ENCODE assay signal across 8 cellular contexts in genomic region chr12:43805149-43805856, GRCh38. TPM values are rescaled to one million over a fixed set of nuclear protein-coding genes. Genes with fewer than 3 reads are reported as not detected.
DNase-seq lines count a peak whose midpoint lies in the region; ATAC-seq and TF ChIP-seq lines count a peak whose summit lies in the region.

No MANE protein-coding gene starts in this region.

- H3K9ac ChIP-seq in neural cell (ENCODE audit: low read length) = peak overlapping the region; percentile 90

- TF ChIP-seq EP300 in neural cell (conservative IDR thresholded peaks at IDR 0.05; ENCODE audit: poor library complexity, severe bottlenecking) = no peak

- CTCF ChIA-PET in BJ (lab: Yijun Ruan, JAX) = interaction anchor here (0.6 to 2.9 kb wide), 13 partner anchors 9 to 1338 kb away, joined by 3 to 13 read pairs (median 3); no protein-coding TSS in a partner anchor

- H3K27me3 ChIP-seq in BJ (ENCODE audit: control insufficient read depth, insufficient read depth, low read length) (no peaks in the 10 kb centered on the region), neural cell (ENCODE audit: insufficient read depth, low read depth, low read length) (no peaks in the 10 kb centered on the region)

- POLR2A ChIA-PET in BJ (lab: Charles Lee) = interaction anchor here (1.2 kb wide), 1 partner anchor 77 kb away, joined by 4 read pairs; no protein-coding TSS in a partner anchor

- TF ChIP-seq CTCF in BJ (IDR thresholded peaks at IDR 0.05; ENCODE audit: insufficient read depth, low read depth, low read length) (no peak), epithelial cell of proximal tubule (conservative IDR thresholded peaks at IDR 0.05; ENCODE audit: low read depth, low read length) (no peak), neural cell (IDR thresholded peaks at IDR 0.05; ENCODE audit: poor library complexity, severe bottlenecking) (no peak)

- H3K27ac ChIP-seq in neural cell (ENCODE audit: low read length) = peak overlapping the region; percentile 93

- peak overlapping the region; percentile 87 for H3K4me3 ChIP-seq in BJ (ENCODE audit: low read depth, low read length)
- H3K4me3 ChIP-seq in epithelial cell of proximal tubule (ENCODE audit: low read depth, low read length) = peak overlapping the region; percentile 92
- H3K4me3 ChIP-seq in neural cell (ENCODE audit: low read length) = peak overlapping the region; percentile 76

- TF ChIP-seq RAD21 in neural cell (conservative IDR thresholded peaks at IDR 0.05) = no peak

- peak overlapping the region; percentile 88 for H3K4me2 ChIP-seq in neural cell (ENCODE audit: low read length)

- no peaks in the 10 kb centered on the region for H3K9me3 ChIP-seq in neural cell (ENCODE audit: low read length)

- H3F3A ChIP-seq in neural cell (ENCODE audit: insufficient read depth, low read length, poor library complexity, severe bottlenecking) = no peaks in the 10 kb centered on the region

- no peaks in the 10 kb centered on the region for H4K20me1 ChIP-seq in neural cell (ENCODE audit: insufficient read depth)

- ATAC-seq in GM19395 (IDR thresholded peaks at IDR 0.05; ENCODE audit: unreplicated experiment) = peak; percentile 34

- in situ Hi-C loops in SK-MEL-5 (cut with HindIII; ENCODE audit: low pct_unique_long_range_greater_than_20kb, low sequenced_read_pairs) = no loop called here

- H3K79me2 ChIP-seq in neural cell (replicated peaks; ENCODE audit: insufficient read depth, low read length) = peaks cover 26% of the 10 kb centered on the region

- peak overlapping the region; percentile 36 for H2AFZ ChIP-seq in neural cell (ENCODE audit: low read depth, low read length)

- DNase-seq in BJ (ENCODE audit: low read depth) (no peak), SK-MEL-5 (ENCODE audit: low read depth, low spot score) (peak; percentile 27), epithelial cell of proximal tubule (ENCODE audit: low read depth) (no peak), ecto neural progenitor cell (ENCODE audit: low spot score) (no peak), SIG-M5 (lab: John Stamatoyannopoulos, UW) (no peak)
- no peak for DNase-seq in stimulated activated CD4-positive, alpha-beta T cell treated with anti-CD3 and anti-CD28 coated beads, Interleukin-4, amount 100 ng/mL, for 1 hour

- no peaks in the 10 kb centered on the region for H3K36me3 ChIP-seq in BJ (ENCODE audit: control insufficient read depth, insufficient read depth, low read length)
- H3K36me3 ChIP-seq in neural cell (ENCODE audit: insufficient read depth, low read length) = no peaks in the 10 kb centered on the region

- no peaks in the 10 kb centered on the region for H3K9me2 ChIP-seq in neural cell (ENCODE audit: insufficient read depth, low read length)

TF ChIP-seq in neural cell, 6 proteins besides CTCF, POLR2A, EP300 and RAD21:
- TF ChIP-seq TAF1 (IDR thresholded peaks at IDR 0.05; ENCODE audit: low read depth) = no peak
- no peak for TF ChIP-seq REST (IDR thresholded peaks at IDR 0.05; ENCODE audit: borderline replicate concordance)
- TF ChIP-seq EZH2 (IDR thresholded peaks at IDR 0.05; ENCODE audit: borderline replicate concordance, insufficient read depth, low read length, poor library complexity, severe bottlenecking) = no peak
- TF ChIP-seq SMC3 (conservative IDR thresholded peaks at IDR 0.05; ENCODE audit: poor library complexity) = no peak
- TF ChIP-seq MXI1 (conservative IDR thresholded peaks at IDR 0.05; ENCODE audit: poor library complexity, severe bottlenecking) = no peak
- no peak for TF ChIP-seq POLR2AphosphoS5 (IDR thresholded peaks at IDR 0.05)

RNA-seq across cellular contexts. Expression of gene TWF1, which starts 0.8 kb away (rescaled TPM):
- 49.8 and 109 TPM in 2 replicates for polyA plus RNA-seq in BJ (2011; rRNA removed)
- polyA minus RNA-seq in BJ (2011; rRNA and poly(A)+ RNA removed) = 23.9 and 25.2 TPM in 2 replicates
- total RNA-seq in SK-MEL-5 (2014; rRNA removed; shearing (Covaris generic)) = 372 and 390 TPM in 2 replicates
- 167 and 196 TPM in 2 replicates for polyA plus RNA-seq in SK-MEL-5 (2015; cell fraction: cytosol; rRNA removed)
- 100 and 125 TPM in 2 replicates for polyA plus RNA-seq in SK-MEL-5 (2015; cell fraction: nucleus; rRNA removed)
- 99.3 and 112 TPM in 2 replicates for total RNA-seq in epithelial cell of proximal tubule
- polyA plus RNA-seq in neural cell = 96.2 and 97.2 TPM in 2 replicates
- 104 and 111 TPM in 2 replicates for polyA minus RNA-seq in neural cell

RNA-seq across cellular contexts. Expression of gene TMEM117, which starts 30.6 kb away (rescaled TPM):
- polyA plus RNA-seq in BJ (2011; rRNA removed) (4.3 and 7.0 TPM in 2 replicates), neural cell (5.3 and 6.0 TPM in 2 replicates)
- polyA minus RNA-seq in BJ (2011; rRNA and poly(A)+ RNA removed) = 2.4 and 3.3 TPM in 2 replicates
- total RNA-seq in SK-MEL-5 (2014; rRNA removed; shearing (Covaris generic)) = 55.8 and 62.6 TPM in 2 replicates
- polyA plus RNA-seq in SK-MEL-5 (2015; cell fraction: cytosol; rRNA removed) = 23.1 and 35.7 TPM in 2 replicates
- 14.7 and 52.9 TPM in 2 replicates for polyA plus RNA-seq in SK-MEL-5 (2015; cell fraction: nucleus; rRNA removed)
- 3.8 and 6.4 TPM in 2 replicates for total RNA-seq in epithelial cell of proximal tubule
- 3.2 and 8.8 TPM in 2 replicates for polyA minus RNA-seq in neural cell

RNA-seq across cellular contexts. Expression of gene IRAK4, which starts 46.6 kb away (rescaled TPM):
- polyA plus RNA-seq in BJ (2011; rRNA removed) = 11.3 and 16.4 TPM in 2 replicates
- polyA minus RNA-seq in BJ (2011; rRNA and poly(A)+ RNA removed) = 5.1 and 7.1 TPM in 2 replicates
- 22.3 and 22.9 TPM in 2 replicates for total RNA-seq in SK-MEL-5 (2014; rRNA removed; shearing (Covaris generic))
- 12.7 and 23.9 TPM in 2 replicates for polyA plus RNA-seq in SK-MEL-5 (2015; cell fraction: cytosol; rRNA removed)
- polyA plus RNA-seq in SK-MEL-5 (2015; cell fraction: nucleus; rRNA removed) = 81.8 and 88.3 TPM in 2 replicates
- 9.7 and 11.3 TPM in 2 replicates for total RNA-seq in epithelial cell of proximal tubule
- polyA plus RNA-seq in neural cell = 5.7 and 7.0 TPM in 2 replicates
- polyA minus RNA-seq in neural cell = 5.8 and 6.1 TPM in 2 replicates

RNA-seq across cellular contexts. Expression of gene PUS7L, which starts 46.7 kb away (rescaled TPM):
- polyA plus RNA-seq in BJ (2011; rRNA removed) (3.5 and 6.9 TPM in 2 replicates), neural cell (24.7 and 29.2 TPM in 2 replicates)
- polyA minus RNA-seq in BJ (2011; rRNA and poly(A)+ RNA removed) = 6.4 and 6.8 TPM in 2 replicates
- total RNA-seq in SK-MEL-5 (2014; rRNA removed; shearing (Covaris generic)) = 11.5 and 19.0 TPM in 2 replicates
- polyA plus RNA-seq in SK-MEL-5 (2015; cell fraction: cytosol; rRNA removed) = 3.9 and 8.8 TPM in 2 replicates
- 15.0 and 16.2 TPM in 2 replicates for polyA plus RNA-seq in SK-MEL-5 (2015; cell fraction: nucleus; rRNA removed)
- 6.3 and 11.0 TPM in 2 replicates for total RNA-seq in epithelial cell of proximal tubule
- polyA minus RNA-seq in neural cell = 31.7 and 42.4 TPM in 2 replicates
